ENCODE assay signal across 39 cellular contexts in genomic region chr3:137026701-137027100, GRCh38.
"Had no signal": no experiment of that assay in that cellular context is flagged by ENCODE, and none has a peak within 500 bp of the region (broad histone marks: within the 10 kb centered on the region; RNA-seq: fewer than 3 reads in every experiment).

No MANE protein-coding gene starts in this region.

- H3K9me3 ChIP-seq: adrenal gland, ascending aorta, body of pancreas, breast epithelium had no signal

- H3K27ac ChIP-seq: adrenal gland, ascending aorta, body of pancreas, brain microvascular endothelial cell, breast epithelium, cardiac muscle cell had no signal

- DNase-seq: activated effector memory CD4-positive, alpha-beta T cell treated with anti-CD3 and anti-CD28 coated beads, Interleukin-2, amount 50 U/mL, for 16 hours; activated effector memory CD4-positive, alpha-beta T cell treated with Interleukin-2 at 50 U/mL for 16 hours; activated gamma-delta T cell; activated gamma-delta T cell treated with Interleukin-2 at 50 U/mL for 16 hours; activated naive CD4-positive, alpha-beta T cell; activated naive CD4-positive, alpha-beta T cell treated with anti-CD3 and anti-CD28 coated beads for 36 hours; activated naive CD4-positive, alpha-beta T cell treated with anti-CD3 and anti-CD28 coated beads, Interleukin-2, amount 10 ng/mL, durations not matched to agents 7 days and 5 days; activated naive CD4-positive, alpha-beta T cell treated with anti-CD3 and anti-CD28 coated beads, Interleukin-2, amount 50 U/mL, for 16 hours; activated naive CD4-positive, alpha-beta T cell treated with Interleukin-2 at 50 U/mL for 16 hours; activated naive CD8-positive, alpha-beta T cell treated with anti-CD3 and anti-CD28 coated beads for 36 hours; activated naive CD8-positive, alpha-beta T cell treated with anti-CD3 and anti-CD28 coated beads, Interleukin-2, amount 10 ng/mL, durations not matched to agents 7 days and 5 days; activated naive CD8-positive, alpha-beta T cell treated with anti-CD3 and anti-CD28 coated beads, Interleukin-2, amount 50 U/mL, for 24 hours; activated T-cell treated with anti-CD3 and anti-CD28 coated beads for 4 hours; activated T-cell treated with anti-CD3 and anti-CD28 coated beads, Interleukin-2, amount 50 U/mL, for 1 hour; activated T-cell treated with anti-CD3 and anti-CD28 coated beads, Interleukin-2, amount 50 U/mL, for 24 hours; activated T-cell treated with anti-CD3 and anti-CD28 coated beads, Interleukin-2, amount 50 U/mL, for 4 hours; activated T-cell treated with anti-CD3 and anti-CD28 coated beads, Interleukin-2, amount 50 U/mL, for 48 hours; activated T-cell treated with anti-CD3 and anti-CD28 coated beads, Interleukin-2, amount 50 U/mL, for 72 hours; adrenal gland; amniotic stem cell; amygdala; anterior cingulate cortex; aorta; body of pancreas; brain microvascular endothelial cell; caudate nucleus; central memory CD4-positive, alpha-beta T cell; cerebellar nuclear complex had no signal

- H3K4me1 ChIP-seq: adrenal gland, ascending aorta, body of pancreas, breast epithelium had no signal

- H3K4me3 Mint-ChIP-seq: activated naive CD4-positive, alpha-beta T cell treated with anti-CD3 and anti-CD28 coated beads for 36 hours; activated naive CD4-positive, alpha-beta T cell treated with anti-CD3 and anti-CD28 coated beads, Interleukin-2, amount 10 ng/mL, durations not matched to agents 7 days and 5 days; activated naive CD4-positive, alpha-beta T cell treated with anti-CD3 and anti-CD28 coated beads, Interleukin-2, amount 50 U/mL, for 24 hours; activated naive CD8-positive, alpha-beta T cell; activated naive CD8-positive, alpha-beta T cell treated with anti-CD3 and anti-CD28 coated beads for 36 hours; activated naive CD8-positive, alpha-beta T cell treated with anti-CD3 and anti-CD28 coated beads, Interleukin-2, amount 10 ng/mL, durations not matched to agents 7 days and 5 days; activated naive CD8-positive, alpha-beta T cell treated with anti-CD3 and anti-CD28 coated beads, Interleukin-2, amount 50 U/mL, for 24 hours; activated T-cell treated with anti-CD3 and anti-CD28 coated beads, Interleukin-2, amount 50 U/mL, for 24 hours; activated T-cell treated with anti-CD3 and anti-CD28 coated beads, Interleukin-2, amount 50 U/mL, for 4 hours; activated T-cell treated with anti-CD3 and anti-CD28 coated beads, Interleukin-2, amount 50 U/mL, for 72 hours; activated T-helper 1 cell treated with anti-CD3 and anti-CD28 coated beads, Interleukin-12 subunit alpha, Interleukin-12 subunit beta, Interleukin-2, Interleukin-4 antibody, amounts not matched to agents 30 ng/mL and 10 ng/mL and 1 ng/mL, durations not matched to agents 14 hours and 24 hours and 36 hours; activated T-helper 17 cell treated with anti-CD3 and anti-CD28 coated beads, Interleukin-2, amount 50 U/mL, for 72 hours; brain; central memory CD8-positive, alpha-beta T cell had no signal

- H3K27ac Mint-ChIP-seq: activated naive CD4-positive, alpha-beta T cell treated with anti-CD3 and anti-CD28 coated beads for 36 hours; activated naive CD4-positive, alpha-beta T cell treated with anti-CD3 and anti-CD28 coated beads, Interleukin-2, amount 10 ng/mL, durations not matched to agents 7 days and 5 days; activated naive CD4-positive, alpha-beta T cell treated with anti-CD3 and anti-CD28 coated beads, Interleukin-2, amount 50 U/mL, for 24 hours; activated naive CD4-positive, alpha-beta T cell treated with anti-CD3 and anti-CD28 coated beads, Interleukin-2, amount 50 U/mL, for 72 hours; activated naive CD8-positive, alpha-beta T cell; activated naive CD8-positive, alpha-beta T cell treated with anti-CD3 and anti-CD28 coated beads for 36 hours; activated naive CD8-positive, alpha-beta T cell treated with anti-CD3 and anti-CD28 coated beads, Interleukin-2, amount 10 ng/mL, durations not matched to agents 7 days and 5 days; activated naive CD8-positive, alpha-beta T cell treated with anti-CD3 and anti-CD28 coated beads, Interleukin-2, amount 50 U/mL, for 24 hours; activated T-cell treated with anti-CD3 and anti-CD28 coated beads, Interleukin-2, amount 50 U/mL, for 24 hours; activated T-cell treated with anti-CD3 and anti-CD28 coated beads, Interleukin-2, amount 50 U/mL, for 72 hours; activated T-helper 1 cell treated with anti-CD3 and anti-CD28 coated beads, Interleukin-12 subunit alpha, Interleukin-12 subunit beta, Interleukin-2, Interleukin-4 antibody, amounts not matched to agents 30 ng/mL and 10 ng/mL and 1 ng/mL, durations not matched to agents 14 hours and 24 hours and 36 hours; activated T-helper 17 cell treated with anti-CD3 and anti-CD28 coated beads, Interleukin-2, amount 50 U/mL, for 72 hours; activated T-helper 2 cell treated with anti-CD3 and anti-CD28 coated beads, Interferon-gamma antibody, Interleukin-2, Interleukin-4, amounts not matched to agents 10 μg/mL and 5 μg/mL and 100 μg/mL, durations not matched to agents 14 hours and 24 hours and 36 hours; brain had no signal

- ATAC-seq: activated naive CD4-positive, alpha-beta T cell treated with anti-CD3 and anti-CD28 coated beads, Interleukin-2, amount 50 U/mL, for 72 hours; activated naive CD8-positive, alpha-beta T cell treated with anti-CD3 and anti-CD28 coated beads, Interleukin-2, amount 50 U/mL, for 24 hours; activated T-cell treated with anti-CD3 and anti-CD28 coated beads, Interleukin-2, amount 50 U/mL, for 4 hours; activated T-cell treated with anti-CD3 and anti-CD28 coated beads, Interleukin-2, amount 50 U/mL, for 72 hours; activated T-helper 17 cell treated with anti-CD3 and anti-CD28 coated beads, Interleukin-2, amount 50 U/mL, for 72 hours; body of pancreas had no signal

- H3K36me3 ChIP-seq: adrenal gland, ascending aorta, brain microvascular endothelial cell, breast epithelium, cardiac muscle cell had no signal

- H3K9me3 Mint-ChIP-seq: activated naive CD4-positive, alpha-beta T cell treated with anti-CD3 and anti-CD28 coated beads for 36 hours; activated naive CD4-positive, alpha-beta T cell treated with anti-CD3 and anti-CD28 coated beads, Interleukin-2, amount 10 ng/mL, durations not matched to agents 7 days and 5 days; activated naive CD4-positive, alpha-beta T cell treated with anti-CD3 and anti-CD28 coated beads, Interleukin-2, amount 50 U/mL, for 24 hours; activated naive CD4-positive, alpha-beta T cell treated with anti-CD3 and anti-CD28 coated beads, Interleukin-2, amount 50 U/mL, for 72 hours; activated naive CD8-positive, alpha-beta T cell treated with anti-CD3 and anti-CD28 coated beads for 36 hours; activated naive CD8-positive, alpha-beta T cell treated with anti-CD3 and anti-CD28 coated beads, Interleukin-2, amount 10 ng/mL, durations not matched to agents 7 days and 5 days; activated naive CD8-positive, alpha-beta T cell treated with anti-CD3 and anti-CD28 coated beads, Interleukin-2, amount 50 U/mL, for 24 hours; activated T-cell treated with anti-CD3 and anti-CD28 coated beads, Interleukin-2, amount 50 U/mL, for 24 hours; activated T-cell treated with anti-CD3 and anti-CD28 coated beads, Interleukin-2, amount 50 U/mL, for 4 hours; activated T-cell treated with anti-CD3 and anti-CD28 coated beads, Interleukin-2, amount 50 U/mL, for 72 hours; activated T-helper 1 cell treated with anti-CD3 and anti-CD28 coated beads, Interleukin-12 subunit alpha, Interleukin-12 subunit beta, Interleukin-2, Interleukin-4 antibody, amounts not matched to agents 30 ng/mL and 10 ng/mL and 1 ng/mL, durations not matched to agents 14 hours and 24 hours and 36 hours; activated T-helper 17 cell treated with anti-CD3 and anti-CD28 coated beads, Interleukin-2, amount 50 U/mL, for 72 hours; activated T-helper 2 cell treated with anti-CD3 and anti-CD28 coated beads, Interferon-gamma antibody, Interleukin-2, Interleukin-4, amounts not matched to agents 10 μg/mL and 5 μg/mL and 100 μg/mL, durations not matched to agents 14 hours and 24 hours and 36 hours; central memory CD8-positive, alpha-beta T cell had no signal

- H3K36me3 Mint-ChIP-seq: activated naive CD4-positive, alpha-beta T cell treated with anti-CD3 and anti-CD28 coated beads, Interleukin-2, amount 10 ng/mL, durations not matched to agents 7 days and 5 days; activated naive CD4-positive, alpha-beta T cell treated with anti-CD3 and anti-CD28 coated beads, Interleukin-2, amount 50 U/mL, for 24 hours; activated naive CD4-positive, alpha-beta T cell treated with anti-CD3 and anti-CD28 coated beads, Interleukin-2, amount 50 U/mL, for 72 hours; activated naive CD8-positive, alpha-beta T cell; activated naive CD8-positive, alpha-beta T cell treated with anti-CD3 and anti-CD28 coated beads for 36 hours; activated naive CD8-positive, alpha-beta T cell treated with anti-CD3 and anti-CD28 coated beads, Interleukin-2, amount 10 ng/mL, durations not matched to agents 7 days and 5 days; brain had no signal

- H3K4me1 Mint-ChIP-seq: activated naive CD4-positive, alpha-beta T cell treated with anti-CD3 and anti-CD28 coated beads, Interleukin-2, amount 10 ng/mL, durations not matched to agents 7 days and 5 days; activated naive CD8-positive, alpha-beta T cell treated with anti-CD3 and anti-CD28 coated beads for 36 hours; activated naive CD8-positive, alpha-beta T cell treated with anti-CD3 and anti-CD28 coated beads, Interleukin-2, amount 10 ng/mL, durations not matched to agents 7 days and 5 days; activated naive CD8-positive, alpha-beta T cell treated with anti-CD3 and anti-CD28 coated beads, Interleukin-2, amount 50 U/mL, for 24 hours; activated T-helper 17 cell treated with anti-CD3 and anti-CD28 coated beads, Interleukin-2, amount 50 U/mL, for 72 hours; brain; central memory CD8-positive, alpha-beta T cell had no signal

- H3K4me3 ChIP-seq: adrenal gland, ascending aorta, body of pancreas, breast epithelium, cardiac muscle cell had no signal

- H3K27me3 ChIP-seq: adrenal gland, ascending aorta, body of pancreas, brain microvascular endothelial cell, breast epithelium had no signal
